2 cellular contexts compared by ENCODE assay signal in genomic region chr6:47647626-47648025, GRCh38. TPM values are rescaled to one million over a fixed set of nuclear protein-coding genes. Genes with fewer than 3 reads are reported as not detected.
"Had no signal": no experiment of that assay in that cellular context is flagged by ENCODE, and none has a peak within 500 bp of the region (broad histone marks: within the 10 kb centered on the region; RNA-seq: fewer than 3 reads in every experiment).

No MANE protein-coding gene starts in this region.

RNA-seq across cellular contexts. Expression of gene ADGRF4, which starts 50.8 kb away (rescaled TPM):
- total RNA-seq: Right ventricle myocardium superior, SJSA1 had no signal
